Comparison of ENCODE assay signal across 10 cellular contexts in genomic region chr6:116352515-116353471, GRCh38. TPM values are rescaled to one million over a fixed set of nuclear protein-coding genes. Genes with fewer than 3 reads are reported as not detected.
DNase-seq lines count a peak whose midpoint lies in the region; ATAC-seq and TF ChIP-seq lines count a peak whose summit lies in the region.
"Had no signal": no experiment of that assay in that cellular context is flagged by ENCODE, and none has a peak within 500 bp of the region (broad histone marks: within the 10 kb centered on the region; RNA-seq: fewer than 3 reads in every experiment).

No MANE protein-coding gene starts in this region.

- DNase-seq in AG04450 (ENCODE audit: low read depth, low spot score) (no peak), LHCN-M2 (ENCODE audit: low read depth) (peak; percentile 76), right cardiac atrium (no peak), midbrain (lab: John Stamatoyannopoulos, UW) (no peak), NCI-H526 (lab: John Stamatoyannopoulos, UW) (no peak), T-helper 17 cell (no peak)
- DNase-seq: activated effector memory CD4-positive, alpha-beta T cell treated with anti-CD3 and anti-CD28 coated beads, Interleukin-2, amount 50 U/mL, for 16 hours; MG63 had no signal

- H3K4me3 ChIP-seq in AG04450 (ENCODE audit: low read depth, low read length) (no peak overlapping the region), right cardiac atrium (ENCODE audit: low read length) (no peak overlapping the region)
- H3K4me3 ChIP-seq: MG63 had no signal

- H3K27ac Mint-ChIP-seq in T-helper 17 cell, result no peak overlapping the region

- POLR2A ChIA-PET in AG04450 (lab: Yijun Ruan, JAX), result interaction anchor here (0.7 to 1.0 kb wide), 4 partner anchors 19 to 219 kb away, joined by 3 to 4 read pairs (median 4); partner anchors contain the start of gene RWDD1

- peak; percentile 68 for ATAC-seq in GM21529 (IDR thresholded peaks at IDR 0.05; ENCODE audit: unreplicated experiment)
- ATAC-seq in right cardiac atrium, result peak; percentile 84 to 89
- ATAC-seq in T-helper 17 cell, result no peak
- ATAC-seq in GM21526 (IDR thresholded peaks at IDR 0.05; ENCODE audit: low FRiP score, unreplicated experiment), result no peak

- no peak overlapping the region for H3K4me3 Mint-ChIP-seq in T-helper 17 cell

- peak overlapping the region; percentile 79 for H3K27ac ChIP-seq in AG04450 (ENCODE audit: low read depth, low read length)
- H3K27ac ChIP-seq in right cardiac atrium (ENCODE audit: low read length), result peak overlapping the region; percentile 57

- 37% methylated on average over 3 of the region's 3 CpGs for WGBS in right cardiac atrium

- no peaks in the 10 kb centered on the region for H3K27me3 ChIP-seq in AG04450 (ENCODE audit: control insufficient read depth, insufficient read depth, low read length)
- no peaks in the 10 kb centered on the region for H3K27me3 ChIP-seq in right cardiac atrium (ENCODE audit: control insufficient read depth, insufficient read depth)
- H3K27me3 ChIP-seq: MG63 had no signal

- H3K9me3 ChIP-seq in AG04450 (ENCODE audit: control insufficient read depth, insufficient read depth, low read length) (no peaks in the 10 kb centered on the region), right cardiac atrium (ENCODE audit: control insufficient read depth, low read length) (no peaks in the 10 kb centered on the region), T-helper 17 cell (ENCODE audit: control insufficient read depth, low read length, poor library complexity, severe bottlenecking) (no peaks in the 10 kb centered on the region)
- H3K9me3 ChIP-seq: MG63 had no signal

- H3K36me3 Mint-ChIP-seq in T-helper 17 cell (ENCODE audit: low read depth), result peaks cover 4% of the 10 kb centered on the region

- H3K4me1 Mint-ChIP-seq in T-helper 17 cell, result no peaks in the 10 kb centered on the region

- intact Hi-C loops in right cardiac atrium (cut with DNase I), result no loop called here

- CTCF ChIA-PET in AG04450 (lab: Charles Lee), result interaction anchor here (1.4 to 2.9 kb wide), 4 partner anchors 65 to 208 kb away, joined by 3 to 11 read pairs (median 4); no protein-coding TSS in a partner anchor

- H3K4me1 ChIP-seq in right cardiac atrium (ENCODE audit: control insufficient read depth, insufficient read depth, low read length), result peaks cover 3% of the 10 kb centered on the region

- no peak for TF ChIP-seq CTCF in AG04450 (IDR thresholded peaks at IDR 0.05; ENCODE audit: low read depth, low read length)

- H3K27me3 Mint-ChIP-seq in T-helper 17 cell, result no peaks in the 10 kb centered on the region

RNA-seq across cellular contexts. Expression of gene DSE, which starts 18.0 kb away (rescaled TPM):
- 85.7 and 86.2 TPM in 2 replicates for polyA plus RNA-seq in AG04450 (2011; rRNA removed)
- 102 and 117 TPM in 2 replicates for polyA minus RNA-seq in AG04450 (2011; rRNA and poly(A)+ RNA removed)
- 28.4 and 31.7 TPM in 2 replicates for total RNA-seq in LHCN-M2 (2014; rRNA removed)
- polyA plus RNA-seq in LHCN-M2 (2012), result 23.3 TPM
- total RNA-seq in right cardiac atrium, result 10 to 100 TPM; 16.5 to 34.3 (median 24.9) TPM
- polyA plus RNA-seq in right cardiac atrium, result 6.9 TPM
- total RNA-seq in T-helper 17 cell, result 10 to 100 TPM; 19.2 to 32.3 TPM

Comparison
In these comparisons a context has a peak if more than half of its experiments do, and no peak if none do; other contexts are left out.
1. ATAC-seq: peak in GM21529 (single experiment) and right cardiac atrium (2 of 2); none in T-helper 17 cell (single experiment) and GM21526 (single experiment).